3 cellular contexts compared by ENCODE assay signal in the genomic region with DNA sequence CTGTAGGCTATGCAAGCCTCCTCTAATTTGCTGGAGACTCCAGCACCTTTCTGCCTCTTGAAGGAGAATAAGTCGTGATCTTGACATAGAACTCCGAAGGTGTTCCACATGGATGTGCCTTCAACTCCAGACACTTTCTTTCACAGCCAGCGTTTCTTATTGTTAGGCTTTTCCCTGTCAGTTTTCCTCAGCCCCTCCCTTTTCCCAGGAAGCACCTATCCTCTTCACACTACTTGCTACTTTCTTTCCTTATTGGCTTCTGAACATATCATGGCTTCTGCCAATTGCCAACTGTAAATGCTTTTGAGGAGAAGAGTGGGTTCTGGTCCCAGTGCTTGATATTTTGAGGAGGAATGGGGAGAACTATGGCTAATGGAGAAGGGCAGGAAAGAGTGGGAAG.
"Had no signal": no experiment of that assay in that cellular context is flagged by ENCODE, and none has a peak within 500 bp of the region (broad histone marks: within the 10 kb centered on the region; RNA-seq: fewer than 3 reads in every experiment).

No MANE protein-coding gene starts in this region.

- DNase-seq: GDM1, GF-D8 had no signal

- H3K4me3 ChIP-seq: GM12878 had no signal

- ATAC-seq: GM12878 had no signal
